ENCODE assay signal across 17 cellular contexts in the genomic region with DNA sequence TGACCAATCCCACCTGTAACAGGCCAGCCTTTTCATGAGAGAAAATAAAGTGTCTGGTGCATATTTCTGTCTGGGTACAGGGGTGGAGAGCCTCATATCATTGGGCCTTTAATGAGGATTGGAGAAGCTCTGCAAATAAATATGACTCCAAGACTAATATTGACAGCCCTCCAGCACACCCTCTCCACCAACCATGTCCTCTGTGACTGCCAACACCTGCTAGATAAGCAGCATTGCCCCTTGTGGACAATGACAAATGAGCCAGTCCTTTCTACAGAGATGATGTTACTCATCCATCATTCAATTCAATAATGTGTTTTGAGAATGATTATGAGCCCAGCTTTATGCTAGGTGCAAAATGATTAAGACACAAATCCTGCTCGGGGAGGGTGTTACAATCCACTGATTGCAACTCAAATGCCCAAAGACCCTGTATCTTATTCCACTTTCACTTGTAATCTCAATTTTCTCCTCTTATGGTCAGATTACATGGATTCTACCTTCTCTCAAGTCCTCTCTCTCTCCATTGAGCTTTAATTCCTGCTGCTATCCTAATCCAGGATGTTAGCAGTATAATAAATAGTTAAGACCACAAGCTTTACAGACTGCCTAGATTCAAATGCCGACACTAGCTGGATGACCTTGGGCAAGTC. TPM values are rescaled to one million over a fixed set of nuclear protein-coding genes. Genes with fewer than 3 reads are reported as not detected.
DNase-seq lines count a peak whose midpoint lies in the region; ATAC-seq, FAIRE-seq and TF ChIP-seq lines count a peak whose summit lies in the region.
"Had no signal": no experiment of that assay in that cellular context is flagged by ENCODE, and none has a peak within 500 bp of the region (broad histone marks: within the 10 kb centered on the region; RNA-seq: fewer than 3 reads in every experiment).

No MANE protein-coding gene starts in this region.

- H3K79me2 ChIP-seq in astrocyte (ENCODE audit: insufficient read depth, low read length) = no peaks in the 10 kb centered on the region

- DNase-seq in stimulated activated naive CD8-positive, alpha-beta T cell treated with anti-CD3 and anti-CD28 coated beads, Interleukin-15, amount 100 ng/mL, for 72 hours = no peak
- DNase-seq in stimulated activated naive CD8-positive, alpha-beta T cell treated with anti-CD3 and anti-CD28 coated beads, Interleukin-15, Interleukin-2, amounts not matched to agents 100 U/mL and 50 U/mL, for 24 hours = no peak
- DNase-seq in NCI-H2029 (lab: John Stamatoyannopoulos, UW) (peak; percentile 96), astrocyte (ENCODE audit: low read depth) (no peak), GOT3 (lab: John Stamatoyannopoulos, UW) (no peak), HCEC 1CT (no peak)
- DNase-seq: activated CD4-positive, alpha-beta memory T cell treated with anti-CD3 and anti-CD28 coated beads, Interleukin-2, amount 10 ng/mL, durations not matched to agents 7 days and 5 days; activated naive CD4-positive, alpha-beta T cell; GDM1; NCI-H1048; stimulated activated CD4-positive, alpha-beta T cell treated with anti-CD3 and anti-CD28 coated beads, Interleukin-4, amount 100 ng/mL, for 24 hours; stomach; T-helper 2 cell had no signal

- no peak overlapping the region for H3K27ac Mint-ChIP-seq in stimulated activated naive CD8-positive, alpha-beta T cell treated with anti-CD3 and anti-CD28 coated beads, Interleukin-15, amount 100 ng/mL, for 72 hours
- no peak overlapping the region for H3K27ac Mint-ChIP-seq in astrocyte (ENCODE audit: unreplicated experiment)
- H3K27ac Mint-ChIP-seq: activated CD4-positive, alpha-beta memory T cell treated with anti-CD3 and anti-CD28 coated beads, Interleukin-2, amount 10 ng/mL, durations not matched to agents 7 days and 5 days had no signal

- no peak for TF ChIP-seq CTCF in astrocyte (IDR thresholded peaks at IDR 0.05; ENCODE audit: insufficient read depth, low read depth, low read length)

- no peak overlapping the region for H3K4me3 ChIP-seq in astrocyte (ENCODE audit: insufficient read depth, low read depth, low read length)
- H3K4me3 ChIP-seq: esophagus muscularis mucosa, stomach had no signal

- no peak overlapping the region for H3K4me3 Mint-ChIP-seq in stimulated activated naive CD8-positive, alpha-beta T cell treated with anti-CD3 and anti-CD28 coated beads, Interleukin-15, amount 100 ng/mL, for 72 hours
- peak overlapping the region; percentile 27 for H3K4me3 Mint-ChIP-seq in astrocyte (ENCODE audit: unreplicated experiment)
- H3K4me3 Mint-ChIP-seq: activated CD4-positive, alpha-beta memory T cell treated with anti-CD3 and anti-CD28 coated beads, Interleukin-2, amount 10 ng/mL, durations not matched to agents 7 days and 5 days had no signal

- no peak overlapping the region for H3K4me2 ChIP-seq in astrocyte (ENCODE audit: low read length)

- no peaks in the 10 kb centered on the region for H3K9me3 ChIP-seq in astrocyte (ENCODE audit: insufficient read depth, low read depth, low read length)
- H3K9me3 ChIP-seq: esophagus muscularis mucosa, stomach had no signal

- no peaks in the 10 kb centered on the region for H3K36me3 Mint-ChIP-seq in astrocyte (ENCODE audit: low read depth, unreplicated experiment)

- H3K27me3 Mint-ChIP-seq in stimulated activated naive CD8-positive, alpha-beta T cell treated with anti-CD3 and anti-CD28 coated beads, Interleukin-15, amount 100 ng/mL, for 72 hours = peaks cover 40% of the 10 kb centered on the region
- peaks cover 37% of the 10 kb centered on the region for H3K27me3 Mint-ChIP-seq in astrocyte (ENCODE audit: low read depth, unreplicated experiment)

- H3K36me3 ChIP-seq in astrocyte (ENCODE audit: insufficient read depth, low read length) = no peaks in the 10 kb centered on the region
- H3K36me3 ChIP-seq: esophagus muscularis mucosa, stomach had no signal

- H3K27me3 ChIP-seq in astrocyte (ENCODE audit: insufficient read depth, low read length) = peaks cover 5% of the 10 kb centered on the region

- H3K4me1 Mint-ChIP-seq in stimulated activated naive CD8-positive, alpha-beta T cell treated with anti-CD3 and anti-CD28 coated beads, Interleukin-15, amount 100 ng/mL, for 72 hours = peaks cover 21% of the 10 kb centered on the region
- H3K4me1 Mint-ChIP-seq in astrocyte (ENCODE audit: low read depth, unreplicated experiment) = no peaks in the 10 kb centered on the region

- ATAC-seq in stimulated activated naive CD8-positive, alpha-beta T cell treated with anti-CD3 and anti-CD28 coated beads, Interleukin-15, amount 100 ng/mL, for 72 hours = peak; percentile 43
- ATAC-seq in stimulated activated naive CD8-positive, alpha-beta T cell treated with anti-CD3 and anti-CD28 coated beads, Interleukin-15, Interleukin-2, amounts not matched to agents 100 U/mL and 50 U/mL, for 24 hours = no peak
- no peak for ATAC-seq in HG03045 (IDR thresholded peaks at IDR 0.05; ENCODE audit: unreplicated experiment)
- ATAC-seq in HG03342 (IDR thresholded peaks at IDR 0.05; ENCODE audit: unreplicated experiment) = no peak

- H3K27ac ChIP-seq in astrocyte (ENCODE audit: low read depth, low read length) = no peak overlapping the region
- H3K27ac ChIP-seq: esophagus muscularis mucosa, stomach had no signal

- H4K20me1 ChIP-seq in astrocyte (ENCODE audit: insufficient read depth, low read length) = no peaks in the 10 kb centered on the region

- H2AFZ ChIP-seq in astrocyte (ENCODE audit: low read depth, low read length) = no peak overlapping the region

- peaks cover 3% of the 10 kb centered on the region for H3K4me1 ChIP-seq in astrocyte (ENCODE audit: insufficient read depth, low read length)

- H3K9ac ChIP-seq in astrocyte (ENCODE audit: low read length) = no peak overlapping the region

- no peaks in the 10 kb centered on the region for H3K9me3 Mint-ChIP-seq in stimulated activated naive CD8-positive, alpha-beta T cell treated with anti-CD3 and anti-CD28 coated beads, Interleukin-15, amount 100 ng/mL, for 72 hours
- no peaks in the 10 kb centered on the region for H3K9me3 Mint-ChIP-seq in astrocyte (ENCODE audit: unreplicated experiment)
- H3K9me3 Mint-ChIP-seq: activated CD4-positive, alpha-beta memory T cell treated with anti-CD3 and anti-CD28 coated beads, Interleukin-2, amount 10 ng/mL, durations not matched to agents 7 days and 5 days; central memory CD8-positive, alpha-beta T cell had no signal

- FAIRE-seq in astrocyte (lab: Jason Lieb, UNC) = no peak

RNA-seq across cellular contexts. Expression of a gene that starts 2.1 kb away (rescaled TPM):
- total RNA-seq in astrocyte = 0.16 TPM in 1 of 2 replicates, not detected in the other
- total RNA-seq: activated CD4-positive, alpha-beta memory T cell treated with anti-CD3 and anti-CD28 coated beads, Interleukin-2, amount 10 ng/mL, durations not matched to agents 7 days and 5 days had no signal

RNA-seq across cellular contexts. Expression of a gene that starts 55.1 kb away (rescaled TPM):
- 1.6 and 1.7 TPM in 2 replicates for total RNA-seq in astrocyte
